Comparison of ENCODE assay signal across 8 cellular contexts in the genomic region with DNA sequence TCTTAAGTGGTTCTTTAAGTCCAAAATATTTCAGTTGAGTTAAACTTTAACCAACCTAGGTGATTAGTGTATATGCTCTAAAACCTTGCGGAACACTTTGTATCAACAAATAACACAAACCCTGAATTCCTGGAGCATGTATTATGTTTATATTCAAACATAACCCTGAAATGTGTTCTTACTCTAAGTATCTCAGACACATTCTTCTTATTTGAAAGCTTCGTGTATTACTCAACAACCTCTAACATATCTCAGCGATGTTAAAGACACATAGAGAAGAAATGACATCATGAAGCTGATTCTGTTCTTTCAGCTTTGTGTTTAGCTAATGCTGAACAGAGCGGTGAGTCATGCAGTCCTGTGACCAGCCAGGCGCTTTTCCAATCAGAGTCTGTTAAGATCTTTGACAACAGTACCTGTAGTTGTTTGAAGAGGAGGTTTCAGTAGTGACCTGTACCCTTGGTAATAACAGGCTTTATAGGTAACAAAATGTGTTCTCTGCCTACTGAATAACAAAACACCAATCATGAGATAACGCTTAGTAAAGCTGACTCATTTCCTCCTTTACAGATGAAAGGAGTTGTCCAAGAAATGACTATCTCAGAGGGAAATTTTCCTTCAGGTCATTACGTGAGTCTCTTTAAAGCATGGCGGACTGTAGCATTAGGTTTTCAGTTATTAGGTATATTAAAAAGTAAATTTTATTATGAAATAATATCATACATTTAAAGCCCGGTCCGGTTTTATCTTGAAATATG.
DNase-seq lines count a peak whose midpoint lies in the region; ATAC-seq and TF ChIP-seq lines count a peak whose summit lies in the region.

No MANE protein-coding gene starts in this region.

- H3K27ac ChIP-seq in C4-2B, result peak overlapping the region; percentile 87

- peak; percentile 83 for ATAC-seq in GM19372 (IDR thresholded peaks at IDR 0.05; ENCODE audit: low read depth, unreplicated experiment)
- ATAC-seq in HG03442 (IDR thresholded peaks at IDR 0.05; ENCODE audit: unreplicated experiment), result peak; percentile 87

- DNase-seq in SIG-M5 treated with dmso at 0.1 percent for 504 hours (lab: John Stamatoyannopoulos, UW; ENCODE audit: unreplicated experiment) (peak; percentile 93), astrocyte of the hippocampus (ENCODE audit: low read depth, low spot score) (peak; percentile 96), iPS-NIHi11 (ENCODE audit: low spot score) (peak; percentile 24), smooth muscle cell of the brain vasculature (ENCODE audit: low read depth, low spot score) (peak; percentile 87), SK-N-DZ (ENCODE audit: low spot score) (no peak)

- no peak for TF ChIP-seq CTCF in C4-2B (conservative IDR thresholded peaks at IDR 0.05)
